12 cellular contexts compared by ENCODE assay signal in the genomic region with DNA sequence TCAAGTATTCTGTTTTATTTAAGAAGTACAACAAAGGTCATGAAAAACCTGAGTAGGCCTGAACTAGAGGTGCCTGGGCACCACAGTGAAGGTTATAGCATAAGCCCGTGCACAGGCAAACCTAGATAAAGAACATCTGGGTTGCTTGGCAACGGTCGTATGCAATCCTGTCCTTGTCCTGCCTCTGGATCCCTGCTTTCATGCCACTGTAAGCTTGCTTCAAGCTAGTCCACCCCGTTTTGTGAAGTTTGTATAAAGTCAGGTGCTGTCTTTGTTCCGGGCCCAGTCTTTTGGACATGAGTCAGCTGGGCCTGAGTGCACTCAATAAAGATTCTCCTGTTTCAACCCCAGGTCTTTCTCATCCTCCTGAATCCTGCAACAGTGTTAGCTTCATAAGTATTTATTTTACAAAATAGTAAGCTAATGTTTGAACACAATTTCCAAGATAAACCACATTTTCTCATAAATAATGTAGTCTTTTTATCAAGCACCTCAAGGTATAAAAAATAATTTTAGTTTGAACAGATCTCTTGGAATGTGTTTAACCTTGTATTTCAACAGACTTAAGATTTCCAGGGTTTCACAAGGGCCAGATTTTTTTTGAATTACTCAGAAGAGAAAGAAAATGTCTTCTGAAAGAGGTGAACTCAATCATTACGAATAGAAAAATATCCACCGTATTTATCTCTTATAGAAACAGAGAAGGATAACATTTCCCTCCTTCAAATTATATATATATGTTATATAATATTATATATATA. TPM values are rescaled to one million over a fixed set of nuclear protein-coding genes. Genes with fewer than 3 reads are reported as not detected.
DNase-seq lines count a peak whose midpoint lies in the region; ATAC-seq and TF ChIP-seq lines count a peak whose summit lies in the region.
"Had no signal": no experiment of that assay in that cellular context is flagged by ENCODE, and none has a peak within 500 bp of the region (broad histone marks: within the 10 kb centered on the region; RNA-seq: fewer than 3 reads in every experiment).

No MANE protein-coding gene starts in this region.

- H3F3A ChIP-seq in GM23248 (ENCODE audit: insufficient read depth) = peaks cover 3% of the 10 kb centered on the region; the same call in 1 of the 2 replicates

- no peaks in the 10 kb centered on the region for H4K20me1 ChIP-seq in GM23248 (ENCODE audit: insufficient read depth)

- no peak for ATAC-seq in GM19351 (IDR thresholded peaks at IDR 0.05; ENCODE audit: unreplicated experiment)
- no peak for ATAC-seq in right lobe of liver
- ATAC-seq in HG02610 (IDR thresholded peaks at IDR 0.05; ENCODE audit: unreplicated experiment) = no peak
- ATAC-seq: stimulated activated naive B cell treated with anti-CD40 and anti-IgM and Interleukin-4, amounts not matched to agents 10 μg/mL and 1 μg/mL and 100 μg/mL, for 72 hours had no signal

- H3K4me3 ChIP-seq in GM23248 (no peak overlapping the region), right lobe of liver (no peak overlapping the region)

- peaks cover 18% of the 10 kb centered on the region for H3K4me1 Mint-ChIP-seq in mesothelial cell of epicardium
- H3K4me1 Mint-ChIP-seq: stimulated activated naive B cell treated with anti-CD40 and anti-IgM and Interleukin-4, amounts not matched to agents 10 μg/mL and 1 μg/mL and 100 μg/mL, for 72 hours had no signal

- TF ChIP-seq CTCF in mesothelial cell of epicardium (IDR thresholded peaks at IDR 0.05; ENCODE audit: unreplicated experiment) = no peak
- no peak for TF ChIP-seq CTCF in right lobe of liver (IDR thresholded peaks at IDR 0.05)

- H3K27me3 Mint-ChIP-seq in mesothelial cell of epicardium (ENCODE audit: low read depth) = no peaks in the 10 kb centered on the region
- H3K27me3 Mint-ChIP-seq: stimulated activated naive B cell treated with anti-CD40 and anti-IgM and Interleukin-4, amounts not matched to agents 10 μg/mL and 1 μg/mL and 100 μg/mL, for 72 hours had no signal

- no peak overlapping the region for H3K4me2 ChIP-seq in GM23248 (ENCODE audit: unreplicated experiment)

- 44% methylated on average over 7 of the region's 7 CpGs for WGBS in GM23248 (ENCODE audit: low coverage in 1 of 2, low lambda C conversion rate in 2 of 2, missing lambda C conversion rate in 2 of 2), 2 experiments
- 55% methylated on average over 7 of the region's 7 CpGs for WGBS in right lobe of liver (ENCODE audit: insufficient coverage, low coverage, low lambda C conversion rate, missing lambda C conversion rate)

- H3K4me1 ChIP-seq in GM23248 (ENCODE audit: insufficient read depth) (peaks cover 10% of the 10 kb centered on the region), right lobe of liver (no peaks in the 10 kb centered on the region)

- no peaks in the 10 kb centered on the region for H3K36me3 Mint-ChIP-seq in mesothelial cell of epicardium
- H3K36me3 Mint-ChIP-seq: stimulated activated naive B cell treated with anti-CD40 and anti-IgM and Interleukin-4, amounts not matched to agents 10 μg/mL and 1 μg/mL and 100 μg/mL, for 72 hours had no signal

- H3K27ac ChIP-seq in GM23248 = 0 out of 2 replicates have a peak overlapping the region, but pooled peaks have one; percentile 3
- H3K27ac ChIP-seq in right lobe of liver = no peak overlapping the region

- H3K27me3 ChIP-seq in GM23248 (replicated peaks; ENCODE audit: insufficient read depth) (0 out of 2 replicates have a peak, but pooled peaks cover under 1% of the 10 kb centered on the region), right lobe of liver (no peaks in the 10 kb centered on the region)

- no peaks in the 10 kb centered on the region for H3K9me3 Mint-ChIP-seq in mesothelial cell of epicardium
- H3K9me3 Mint-ChIP-seq: stimulated activated naive B cell treated with anti-CD40 and anti-IgM and Interleukin-4, amounts not matched to agents 10 μg/mL and 1 μg/mL and 100 μg/mL, for 72 hours had no signal

- peak overlapping the region; percentile 86 for H3K27ac Mint-ChIP-seq in mesothelial cell of epicardium
- H3K27ac Mint-ChIP-seq: stimulated activated naive B cell treated with anti-CD40 and anti-IgM and Interleukin-4, amounts not matched to agents 10 μg/mL and 1 μg/mL and 100 μg/mL, for 72 hours had no signal

- H3K36me3 ChIP-seq in GM23248 (ENCODE audit: low read depth) = no peaks in the 10 kb centered on the region
- H3K36me3 ChIP-seq in right lobe of liver = no peaks in the 10 kb centered on the region

- no peaks in the 10 kb centered on the region for H3K79me2 ChIP-seq in GM23248 (ENCODE audit: insufficient read depth)

- in situ Hi-C loops in GM23248 (cut with MboI) = no loop called here

- peak; percentile 38 for DNase-seq in GM23248
- DNase-seq in NCI-H510A (lab: John Stamatoyannopoulos, UW) = peak; percentile 80
- DNase-seq in ecto neural progenitor cell (ENCODE audit: low spot score) = peak; percentile 51
- no peak for DNase-seq in mesothelial cell of epicardium (ENCODE audit: low spot score in 2 of 2, unreplicated experiment in 2 of 2)
- no peak for DNase-seq in RPMI8226
- no peak for DNase-seq in right lobe of liver
- DNase-seq: activated CD8-positive, alpha-beta memory T cell treated with anti-CD3 and anti-CD28 coated beads for 24 hours; caudate nucleus; KG1; stimulated activated naive B cell treated with anti-CD40 and anti-IgM and Interleukin-4, amounts not matched to agents 10 μg/mL and 1 μg/mL and 100 μg/mL, for 72 hours had no signal

- 0 out of 2 replicates have a peak overlapping the region, but pooled peaks have one; percentile 33 for H2AFZ ChIP-seq in GM23248

- intact Hi-C loops in right lobe of liver (cut with DNase I) = no loop called here

- no peak overlapping the region for H3K4me3 Mint-ChIP-seq in mesothelial cell of epicardium
- H3K4me3 Mint-ChIP-seq: stimulated activated naive B cell treated with anti-CD40 and anti-IgM and Interleukin-4, amounts not matched to agents 10 μg/mL and 1 μg/mL and 100 μg/mL, for 72 hours had no signal

- no peak overlapping the region for H3K9ac ChIP-seq in GM23248

- H3K9me2 ChIP-seq in GM23248 (ENCODE audit: insufficient read depth) = no peaks in the 10 kb centered on the region

- no peak for TF ChIP-seq POLR2A in right lobe of liver (IDR thresholded peaks at IDR 0.05)

- no peaks in the 10 kb centered on the region for H3K9me3 ChIP-seq in GM23248 (ENCODE audit: low read depth)
- no peaks in the 10 kb centered on the region for H3K9me3 ChIP-seq in right lobe of liver

RNA-seq across cellular contexts. Expression of a gene that starts 14.3 kb away (rescaled TPM):
- not detected in 2 replicates for total RNA-seq in GM23248 (2014; rRNA removed; shearing (Covaris generic))
- not detected in 2 replicates for polyA plus RNA-seq in GM23248 (2016; fragmentation: Nextera tagmentation; extraction: Ambion mirVana)
- total RNA-seq in mesothelial cell of epicardium (0.69 to 1.6 TPM (median 0.69 TPM) in 3 replicates), right lobe of liver (not detected)

RNA-seq across cellular contexts. Expression of a gene that starts 24.6 kb away (rescaled TPM):
- 0.76 TPM in 1 of 2 replicates, not detected in the other for total RNA-seq in GM23248 (2014; rRNA removed; shearing (Covaris generic))
- 0.18 and 0.20 TPM in 2 replicates for polyA plus RNA-seq in GM23248 (2016; fragmentation: Nextera tagmentation; extraction: Ambion mirVana)
- 25.7 to 26.6 TPM (median 25.9 TPM) in 3 replicates for total RNA-seq in mesothelial cell of epicardium
- total RNA-seq in right lobe of liver = under 1 TPM in 2 of 6 experiments, not detected in 4; 0.25 to 0.40 TPM

Comparison
In these comparisons a context has a peak if more than half of its experiments do, and no peak if none do; other contexts are left out.
1. DNase-seq: peak in GM23248 (single experiment), NCI-H510A (single experiment) and ecto neural progenitor cell (single experiment); none in mesothelial cell of epicardium (0 of 2), RPMI8226 (single experiment) and right lobe of liver (0 of 3).
2. RNA of a gene that starts 24.6 kb away (total RNA-seq): 25.7 to 26.6 TPM in mesothelial cell of epicardium; 0.25 to 0.40 TPM in right lobe of liver and 0.76 TPM in GM23248; every median in the first group is over 10 times any median in the second.